16 cellular contexts compared by ENCODE assay signal in genomic region chr19:18295034-18295451, GRCh38. TPM values are rescaled to one million over a fixed set of nuclear protein-coding genes. Genes with fewer than 3 reads are reported as not detected.
DNase-seq lines count a peak whose midpoint lies in the region; ATAC-seq and TF ChIP-seq lines count a peak whose summit lies in the region.
"Had no signal": no experiment of that assay in that cellular context is flagged by ENCODE, and none has a peak within 500 bp of the region (broad histone marks: within the 10 kb centered on the region; RNA-seq: fewer than 3 reads in every experiment).

No MANE protein-coding gene starts in this region.

- TF ChIP-seq CTCF in vagina (IDR thresholded peaks at IDR 0.05) = no peak

- no peaks in the 10 kb centered on the region for H3K27me3 ChIP-seq in vagina
- H3K27me3 ChIP-seq: Peyer's patch, upper lobe of right lung had no signal

- intact Hi-C loops in activated T-helper 2 cell treated with anti-CD3 and anti-CD28 coated beads, Interferon-gamma antibody, Interleukin-2, Interleukin-4, amounts not matched to agents 10 μg/mL and 5 μg/mL and 100 μg/mL, durations not matched to agents 14 hours and 24 hours and 36 hours (cut with micrococcal nuclease) = loop anchor here (10.0 kb wide), 1 partner anchor 200 kb away; the partner anchor contains the start of gene MAST3
- intact Hi-C loops in vagina (cut with DNase I) = no loop called here

- ATAC-seq in activated T-cell treated with anti-CD3 and anti-CD28 coated beads, Interleukin-2, amount 50 U/mL, for 72 hours (replicated peaks in 1 of 2) = no peak
- ATAC-seq in GM19324 (IDR thresholded peaks at IDR 0.05; ENCODE audit: low FRiP score, unreplicated experiment) = no peak
- ATAC-seq: psoas muscle, upper lobe of right lung had no signal

- H3K4me1 ChIP-seq in vagina = peaks cover 30% of the 10 kb centered on the region

- H3K27ac ChIP-seq in vagina = peak overlapping the region; percentile 99
- H3K27ac ChIP-seq: upper lobe of right lung had no signal

- no peak for DNase-seq in activated T-cell treated with anti-CD3 and anti-CD28 coated beads, Interleukin-2, amount 50 U/mL, for 72 hours
- DNase-seq in activated T-cell treated with anti-CD3 and anti-CD28 coated beads, Interleukin-2, amount 50 U/mL, for 48 hours = no peak
- DNase-seq in activated T-helper 2 cell treated with anti-CD3 and anti-CD28 coated beads, Interferon-gamma antibody, Interleukin-2, Interleukin-4, amounts not matched to agents 10 μg/mL and 5 μg/mL and 100 μg/mL, durations not matched to agents 14 hours and 24 hours and 36 hours (ENCODE audit: low spot score) = no peak
- no peak for DNase-seq in immature natural killer cell
- no peak for DNase-seq in vagina (ENCODE audit: extremely low spot score in 2 of 2)
- DNase-seq in EL = no peak
- no peak for DNase-seq in HK-2 (ENCODE audit: unreplicated experiment)
- DNase-seq: ACHN, islet precursor cell, upper lobe of right lung had no signal

- H3K27ac Mint-ChIP-seq in activated T-cell treated with anti-CD3 and anti-CD28 coated beads, Interleukin-2, amount 50 U/mL, for 72 hours = no peak overlapping the region
- H3K27ac Mint-ChIP-seq in activated T-helper 2 cell treated with anti-CD3 and anti-CD28 coated beads, Interferon-gamma antibody, Interleukin-2, Interleukin-4, amounts not matched to agents 10 μg/mL and 5 μg/mL and 100 μg/mL, durations not matched to agents 14 hours and 24 hours and 36 hours = peak overlapping the region; percentile 99
- H3K27ac Mint-ChIP-seq in immature natural killer cell = peak overlapping the region; percentile 93 to 99 (median 98)

- peak overlapping the region; percentile 88 to 94 for H3K4me3 Mint-ChIP-seq in activated T-cell treated with anti-CD3 and anti-CD28 coated beads, Interleukin-2, amount 50 U/mL, for 72 hours
- peak overlapping the region; percentile 96 for H3K4me3 Mint-ChIP-seq in activated T-helper 2 cell treated with anti-CD3 and anti-CD28 coated beads, Interferon-gamma antibody, Interleukin-2, Interleukin-4, amounts not matched to agents 10 μg/mL and 5 μg/mL and 100 μg/mL, durations not matched to agents 14 hours and 24 hours and 36 hours (ENCODE audit: low read depth)
- peak overlapping the region in 2 of 5 donors; percentile 2 to 36 for H3K4me3 Mint-ChIP-seq in immature natural killer cell
- H3K4me3 Mint-ChIP-seq: HFFc6, neural crest cell had no signal

- no peaks in the 10 kb centered on the region for H3K9me3 ChIP-seq in vagina
- H3K9me3 ChIP-seq: Peyer's patch, psoas muscle, upper lobe of right lung had no signal

- H3K27me3 Mint-ChIP-seq in activated T-cell treated with anti-CD3 and anti-CD28 coated beads, Interleukin-2, amount 50 U/mL, for 72 hours (ENCODE audit: low read depth) = no peaks in the 10 kb centered on the region
- H3K27me3 Mint-ChIP-seq in activated T-helper 2 cell treated with anti-CD3 and anti-CD28 coated beads, Interferon-gamma antibody, Interleukin-2, Interleukin-4, amounts not matched to agents 10 μg/mL and 5 μg/mL and 100 μg/mL, durations not matched to agents 14 hours and 24 hours and 36 hours (ENCODE audit: low read depth) = no peaks in the 10 kb centered on the region
- H3K27me3 Mint-ChIP-seq in immature natural killer cell (ENCODE audit: low read depth in 3 of 3) = peaks cover 20 to 26% (median 25%) of the 10 kb centered on the region in 3 donors
- H3K27me3 Mint-ChIP-seq: activated naive CD8-positive, alpha-beta T cell had no signal

- H3K36me3 Mint-ChIP-seq in activated T-cell treated with anti-CD3 and anti-CD28 coated beads, Interleukin-2, amount 50 U/mL, for 72 hours (ENCODE audit: insufficient read depth in 2 of 2) = peaks cover 9 to 11% of the 10 kb centered on the region in 2 donors
- H3K36me3 Mint-ChIP-seq in activated T-helper 2 cell treated with anti-CD3 and anti-CD28 coated beads, Interferon-gamma antibody, Interleukin-2, Interleukin-4, amounts not matched to agents 10 μg/mL and 5 μg/mL and 100 μg/mL, durations not matched to agents 14 hours and 24 hours and 36 hours (ENCODE audit: low read depth) = peaks cover 66% of the 10 kb centered on the region
- H3K36me3 Mint-ChIP-seq in immature natural killer cell = no peaks in the 10 kb centered on the region
- H3K36me3 Mint-ChIP-seq: activated naive CD8-positive, alpha-beta T cell had no signal

- H3K4me3 ChIP-seq in vagina = no peak overlapping the region
- H3K4me3 ChIP-seq: Peyer's patch, psoas muscle, upper lobe of right lung had no signal

- H3K4me1 Mint-ChIP-seq in activated T-cell treated with anti-CD3 and anti-CD28 coated beads, Interleukin-2, amount 50 U/mL, for 72 hours (ENCODE audit: low read depth) = peaks cover 75% of the 10 kb centered on the region
- peaks cover 45% of the 10 kb centered on the region for H3K4me1 Mint-ChIP-seq in activated T-helper 2 cell treated with anti-CD3 and anti-CD28 coated beads, Interferon-gamma antibody, Interleukin-2, Interleukin-4, amounts not matched to agents 10 μg/mL and 5 μg/mL and 100 μg/mL, durations not matched to agents 14 hours and 24 hours and 36 hours (ENCODE audit: low read depth)
- H3K4me1 Mint-ChIP-seq in immature natural killer cell = peaks cover 41 to 45% of the 10 kb centered on the region in 2 donors

- H3K36me3 ChIP-seq in vagina = no peaks in the 10 kb centered on the region
- H3K36me3 ChIP-seq: Peyer's patch, upper lobe of right lung had no signal

- no peak for TF ChIP-seq POLR2A in vagina (IDR thresholded peaks at IDR 0.05)

- peaks cover 2 to 4% of the 10 kb centered on the region in 2 donors for H3K9me3 Mint-ChIP-seq in activated T-cell treated with anti-CD3 and anti-CD28 coated beads, Interleukin-2, amount 50 U/mL, for 72 hours
- H3K9me3 Mint-ChIP-seq in activated T-helper 2 cell treated with anti-CD3 and anti-CD28 coated beads, Interferon-gamma antibody, Interleukin-2, Interleukin-4, amounts not matched to agents 10 μg/mL and 5 μg/mL and 100 μg/mL, durations not matched to agents 14 hours and 24 hours and 36 hours = peaks cover 7% of the 10 kb centered on the region
- H3K9me3 Mint-ChIP-seq in immature natural killer cell = no peaks in the 10 kb centered on the region
- H3K9me3 Mint-ChIP-seq: HFFc6, neural crest cell had no signal

RNA-seq across cellular contexts. Expression of gene JUND, which starts 13.6 kb away (rescaled TPM):
- total RNA-seq in activated T-cell treated with anti-CD3 and anti-CD28 coated beads, Interleukin-2, amount 50 U/mL, for 72 hours = 100 to 1,000 TPM; 197 to 235 TPM
- 462 and 464 TPM in 2 replicates for total RNA-seq in activated T-helper 2 cell treated with anti-CD3 and anti-CD28 coated beads, Interferon-gamma antibody, Interleukin-2, Interleukin-4, amounts not matched to agents 10 μg/mL and 5 μg/mL and 100 μg/mL, durations not matched to agents 14 hours and 24 hours and 36 hours
- polyA plus RNA-seq in immature natural killer cell = 10 to 100 TPM; 15.0 to 71.8 (median 54.7) TPM
- 531 TPM for total RNA-seq in vagina

RNA-seq across cellular contexts. Expression of gene IQCN, which starts 20.8 kb away (rescaled TPM):
- 1 to 10 TPM; 2.2 to 2.8 TPM for total RNA-seq in activated T-cell treated with anti-CD3 and anti-CD28 coated beads, Interleukin-2, amount 50 U/mL, for 72 hours
- total RNA-seq in activated T-helper 2 cell treated with anti-CD3 and anti-CD28 coated beads, Interferon-gamma antibody, Interleukin-2, Interleukin-4, amounts not matched to agents 10 μg/mL and 5 μg/mL and 100 μg/mL, durations not matched to agents 14 hours and 24 hours and 36 hours = 2.9 and 3.3 TPM in 2 replicates
- polyA plus RNA-seq in immature natural killer cell = under 1 TPM in 1 of 3 donors, not detected in 2; 0.15 TPM
- 4.4 TPM for total RNA-seq in vagina

RNA-seq across cellular contexts. Expression of gene LSM4, which starts 27.8 kb away (rescaled TPM):
- 100 to 1,000 TPM; 178 to 250 TPM for total RNA-seq in activated T-cell treated with anti-CD3 and anti-CD28 coated beads, Interleukin-2, amount 50 U/mL, for 72 hours
- total RNA-seq in activated T-helper 2 cell treated with anti-CD3 and anti-CD28 coated beads, Interferon-gamma antibody, Interleukin-2, Interleukin-4, amounts not matched to agents 10 μg/mL and 5 μg/mL and 100 μg/mL, durations not matched to agents 14 hours and 24 hours and 36 hours = 198 and 208 TPM in 2 replicates
- polyA plus RNA-seq in immature natural killer cell = 100 to 1,000 TPM; 128 to 189 (median 178) TPM
- total RNA-seq in vagina = 54.3 TPM

RNA-seq across cellular contexts. Expression of gene PGPEP1, which starts 45.4 kb away (rescaled TPM):
- 10 to 100 TPM; 55.5 to 58.0 TPM for total RNA-seq in activated T-cell treated with anti-CD3 and anti-CD28 coated beads, Interleukin-2, amount 50 U/mL, for 72 hours
- 24.9 and 29.4 TPM in 2 replicates for total RNA-seq in activated T-helper 2 cell treated with anti-CD3 and anti-CD28 coated beads, Interferon-gamma antibody, Interleukin-2, Interleukin-4, amounts not matched to agents 10 μg/mL and 5 μg/mL and 100 μg/mL, durations not matched to agents 14 hours and 24 hours and 36 hours
- 10 to 100 TPM in 2 of 3 donors, 1 to 10 TPM in 1; 8.2 to 20.6 (median 17.5) TPM for polyA plus RNA-seq in immature natural killer cell
- 27.5 TPM for total RNA-seq in vagina
